In the genomic region with DNA sequence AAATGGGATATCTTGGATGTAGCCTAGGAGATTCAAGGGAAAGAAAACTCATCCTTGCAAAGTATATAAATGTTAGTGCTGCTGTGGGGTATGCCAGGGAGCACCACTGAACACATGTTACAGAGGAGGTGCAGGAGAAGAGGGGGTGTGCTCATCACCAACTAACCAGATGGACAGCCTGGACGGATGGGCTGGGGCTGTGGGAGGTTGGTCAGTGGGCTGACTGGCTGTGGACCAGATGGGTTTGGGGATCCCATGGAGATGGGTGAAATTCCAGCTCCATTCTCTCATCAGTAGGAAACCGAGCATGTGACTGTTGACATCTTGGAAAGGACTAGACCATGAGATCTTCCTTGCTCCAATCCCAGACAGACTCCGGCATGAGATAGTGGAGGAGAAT, we compare ENCODE assay signal across 17 cellular contexts.
"Had no signal": no experiment of that assay in that cellular context is flagged by ENCODE, and none has a peak within 500 bp of the region (broad histone marks: within the 10 kb centered on the region; RNA-seq: fewer than 3 reads in every experiment).

No MANE protein-coding gene starts in this region.

- DNase-seq: activated CD4-positive, alpha-beta T cell treated with anti-CD3 and anti-CD28 coated beads for 1 hour; activated naive CD8-positive, alpha-beta T cell treated with anti-CD3 and anti-CD28 coated beads, Interleukin-2, amount 10 ng/mL, durations not matched to agents 7 days and 5 days; amygdala; dermis blood vessel endothelial cell; effector memory CD4-positive, alpha-beta T cell; lower lobe of right lung; nephron progenitor cell; occipital lobe; stimulated activated CD4-positive, alpha-beta T cell treated with anti-CD3 and anti-CD28 coated beads, Interleukin-12 subunit alpha, Interleukin-12 subunit beta, amount 100 ng/mL, for 4 hours; stimulated activated CD4-positive, alpha-beta T cell treated with anti-CD3 and anti-CD28 coated beads, Interleukin-1b, Interleukin-23, amount 100 ng/mL, for 48 hours; stimulated activated CD8-positive, alpha-beta memory T cell treated with anti-CD3 and anti-CD28 coated beads, Interleukin-4, amount 100 ng/mL, for 48 hours; stimulated activated naive CD4-positive, alpha-beta T cell treated with Interleukin-2 at 50 U/mL for 16 hours; thyroid gland had no signal

- H3K27me3 ChIP-seq: hepatocyte, right atrium auricular region, thyroid gland had no signal

- H3K4me1 Mint-ChIP-seq: nephron progenitor cell had no signal

- H3K36me3 Mint-ChIP-seq: activated naive CD8-positive, alpha-beta T cell treated with anti-CD3 and anti-CD28 coated beads, Interleukin-2, amount 10 ng/mL, durations not matched to agents 7 days and 5 days had no signal

- H3K4me2 ChIP-seq: hepatocyte had no signal

- H3K27ac ChIP-seq: cardiac muscle cell, hepatocyte, lower lobe of right lung, right atrium auricular region, thyroid gland had no signal

- H2AFZ ChIP-seq: hepatocyte had no signal

- H3K27ac Mint-ChIP-seq: activated naive CD8-positive, alpha-beta T cell treated with anti-CD3 and anti-CD28 coated beads, Interleukin-2, amount 10 ng/mL, durations not matched to agents 7 days and 5 days; nephron progenitor cell; progenitor cell of endocrine pancreas had no signal

- H3K4me3 Mint-ChIP-seq: activated naive CD8-positive, alpha-beta T cell treated with anti-CD3 and anti-CD28 coated beads, Interleukin-2, amount 10 ng/mL, durations not matched to agents 7 days and 5 days; nephron progenitor cell had no signal

- H3K4me1 ChIP-seq: lower lobe of right lung, right atrium auricular region had no signal

- ATAC-seq: lower lobe of right lung had no signal

- H3K9me3 Mint-ChIP-seq: activated naive CD8-positive, alpha-beta T cell treated with anti-CD3 and anti-CD28 coated beads, Interleukin-2, amount 10 ng/mL, durations not matched to agents 7 days and 5 days; nephron progenitor cell had no signal

- H3K9me3 ChIP-seq: lower lobe of right lung, right atrium auricular region, thyroid gland had no signal

- H3K79me2 ChIP-seq: hepatocyte had no signal
